9 cellular contexts compared by ENCODE assay signal in the genomic region with DNA sequence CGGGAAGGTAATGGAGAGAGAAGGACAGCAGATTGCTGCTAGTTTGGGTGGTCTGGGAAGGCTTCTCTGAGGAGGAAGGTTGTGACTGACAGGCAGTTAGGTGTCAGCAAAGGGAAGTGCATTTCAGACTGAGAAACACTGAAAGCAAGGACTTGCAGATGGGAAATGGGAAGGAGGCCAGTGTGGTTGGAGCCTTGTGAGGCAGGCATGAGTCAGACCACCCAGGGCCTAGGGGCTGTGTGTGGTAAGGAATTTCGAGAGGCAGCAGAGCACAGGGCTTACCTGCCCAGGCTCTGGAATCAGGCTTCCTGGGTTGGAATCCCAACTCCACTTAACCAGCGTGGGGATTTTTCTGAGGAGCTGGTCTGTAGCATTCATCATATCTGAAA. TPM values are rescaled to one million over a fixed set of nuclear protein-coding genes. Genes with fewer than 3 reads are reported as not detected.
A peak's percentile ranks its signal among the peaks of the same experiment; 100 is the strongest.
DNase-seq lines count a peak whose midpoint lies in the region; ATAC-seq and TF ChIP-seq lines count a peak whose summit lies in the region.
"Had no signal": no experiment of that assay in that cellular context is flagged by ENCODE, and none has a peak within 500 bp of the region (broad histone marks: within the 10 kb centered on the region; RNA-seq: fewer than 3 reads in every experiment).

No MANE protein-coding gene starts in this region.

- H3K79me1 ChIP-seq in mesenchymal stem cell (replicated peaks; ENCODE audit: low read length, poor library complexity, severe bottlenecking): peaks cover 11% of the 10 kb centered on the region

- no peak overlapping the region for H2BK120ac ChIP-seq in mesenchymal stem cell (ENCODE audit: low read depth, low read length)

- no peaks in the 10 kb centered on the region for H3K27me3 ChIP-seq in brain microvascular endothelial cell (replicated peaks)
- no peaks in the 10 kb centered on the region for H3K27me3 ChIP-seq in mesenchymal stem cell (ENCODE audit: control insufficient read depth in 1 of 2, insufficient read depth in 1 of 2, low read length in 2 of 2)
- H3K27me3 ChIP-seq in vagina: no peaks in the 10 kb centered on the region

- no peak for TF ChIP-seq POLR2A in vagina (IDR thresholded peaks at IDR 0.05)

- H3K18ac ChIP-seq in mesenchymal stem cell (ENCODE audit: low read depth in 1 of 2, low read length in 2 of 2): no peak overlapping the region

- H2BK15ac ChIP-seq in mesenchymal stem cell (ENCODE audit: low read depth, poor library complexity, severe bottlenecking): no peak overlapping the region

- peak overlapping the region in 1 of 2 experiments; percentile 3 for H3K23ac ChIP-seq in mesenchymal stem cell (ENCODE audit: low read length in 2 of 2)

- H3K27ac Mint-ChIP-seq in T-helper 17 cell: no peak overlapping the region
- H3K27ac Mint-ChIP-seq: stimulated activated naive CD8-positive, alpha-beta T cell treated with anti-CD3 and anti-CD28 coated beads, Interleukin-15, Interleukin-2, amounts not matched to agents 100 ng/mL and 50 ng/mL, for 24 hours had no signal

- peaks cover 5% of the 10 kb centered on the region for H3K4me1 ChIP-seq in mesenchymal stem cell (ENCODE audit: control insufficient read depth, insufficient read depth, low read depth, low read length)
- no peaks in the 10 kb centered on the region for H3K4me1 ChIP-seq in vagina

- peaks cover 12% of the 10 kb centered on the region for H3K36me3 Mint-ChIP-seq in T-helper 17 cell (ENCODE audit: low read depth)

- H3K36me3 ChIP-seq in brain microvascular endothelial cell (replicated peaks): peaks cover 9% of the 10 kb centered on the region
- H3K36me3 ChIP-seq in mesenchymal stem cell (ENCODE audit: control insufficient read depth in 1 of 2, insufficient read depth in 2 of 2, low read depth in 1 of 2, low read length in 2 of 2): peaks cover 11 to 19% of the 10 kb centered on the region in 2 experiments
- peaks cover 0 to 20% of the 10 kb centered on the region in 2 donors for H3K36me3 ChIP-seq in vagina

- ATAC-seq in GM21717 (IDR thresholded peaks at IDR 0.05; ENCODE audit: unreplicated experiment) (no peak), T-helper 17 cell (no peak)

- H3K27me3 Mint-ChIP-seq in T-helper 17 cell: no peaks in the 10 kb centered on the region
- H3K27me3 Mint-ChIP-seq: stimulated activated naive CD8-positive, alpha-beta T cell treated with anti-CD3 and anti-CD28 coated beads, Interleukin-15, Interleukin-2, amounts not matched to agents 100 ng/mL and 50 ng/mL, for 24 hours had no signal

- in situ Hi-C loops in brain microvascular endothelial cell (cut with HindIII; ENCODE audit: low pct_ligation_motif_present, low sequenced_read_pairs): no loop called here

- H2AFZ ChIP-seq in mesenchymal stem cell (ENCODE audit: low read depth, low read length): no peak overlapping the region

- no peak overlapping the region for H3K4me3 ChIP-seq in brain microvascular endothelial cell (ENCODE audit: low read depth, low read length)
- H3K4me3 ChIP-seq in mesenchymal stem cell (ENCODE audit: insufficient read depth in 1 of 2, low read depth in 1 of 2, low read length in 2 of 2): no peak overlapping the region
- H3K4me3 ChIP-seq in vagina: no peak overlapping the region

- intact Hi-C loops in vagina (cut with DNase I): no loop called here

- WGBS in mesenchymal stem cell: 23% methylated on average over 3 of the region's 3 CpGs

- peaks cover 6% of the 10 kb centered on the region for H3K4me1 Mint-ChIP-seq in T-helper 17 cell

- H3K4me2 ChIP-seq in mesenchymal stem cell (ENCODE audit: low read length, poor library complexity, severe bottlenecking): peak overlapping the region; percentile 18

- TF ChIP-seq CTCF in brain microvascular endothelial cell (IDR thresholded peaks at IDR 0.05; ENCODE audit: low read depth, low read length, missing control alignments) (no peak), vagina (IDR thresholded peaks at IDR 0.05) (no peak)

- no peak overlapping the region for H4K91ac ChIP-seq in mesenchymal stem cell (ENCODE audit: low read length)

- H3K27ac ChIP-seq in brain microvascular endothelial cell (peak overlapping the region; percentile 6), mesenchymal stem cell (ENCODE audit: low read length, poor library complexity, severe bottlenecking) (peak overlapping the region; percentile 95), vagina (no peak overlapping the region)

- no peak overlapping the region for H2BK5ac ChIP-seq in mesenchymal stem cell (ENCODE audit: low read depth, low read length, poor library complexity, severe bottlenecking)

- H3K4ac ChIP-seq in mesenchymal stem cell (ENCODE audit: low read depth in 1 of 2, low read length in 2 of 2): no peak overlapping the region

- H2AK5ac ChIP-seq in mesenchymal stem cell (ENCODE audit: low read length, severe bottlenecking): no peak overlapping the region

- H3K9ac ChIP-seq in mesenchymal stem cell (ENCODE audit: low read length): peak overlapping the region; percentile 11

- H3K14ac ChIP-seq in mesenchymal stem cell (ENCODE audit: low read length in 2 of 2): no peak overlapping the region

- H3K9me3 ChIP-seq in mesenchymal stem cell (ENCODE audit: control insufficient read depth, low read length) (peaks cover 16% of the 10 kb centered on the region), T-helper 17 cell (ENCODE audit: control insufficient read depth, low read length, poor library complexity, severe bottlenecking) (no peaks in the 10 kb centered on the region), vagina (no peaks in the 10 kb centered on the region)

- H3K4me3 Mint-ChIP-seq in T-helper 17 cell: no peak overlapping the region
- H3K4me3 Mint-ChIP-seq: stimulated activated naive CD8-positive, alpha-beta T cell treated with anti-CD3 and anti-CD28 coated beads, Interleukin-15, Interleukin-2, amounts not matched to agents 100 ng/mL and 50 ng/mL, for 24 hours had no signal

- peak; percentile 29 for DNase-seq in CD1c-positive myeloid dendritic cell (ENCODE audit: extremely low spot score)
- DNase-seq in M059J (ENCODE audit: low read depth): peak; percentile 99
- peak; percentile 97 for DNase-seq in brain microvascular endothelial cell
- DNase-seq in mesenchymal stem cell: peak; percentile 86
- no peak for DNase-seq in DMS153 treated with DMSO at 0.1 percent for 48 hours (lab: John Stamatoyannopoulos, UW; ENCODE audit: unreplicated experiment)
- no peak for DNase-seq in T-helper 17 cell
- no peak for DNase-seq in vagina (ENCODE audit: extremely low spot score in 2 of 2)

- H4K8ac ChIP-seq in mesenchymal stem cell (ENCODE audit: low read length): no peak overlapping the region

- no peak overlapping the region for H2BK12ac ChIP-seq in mesenchymal stem cell (ENCODE audit: low read length in 2 of 2)

RNA-seq across cellular contexts. Expression of gene NRF1, which starts 53.5 kb away (rescaled TPM):
- total RNA-seq in M059J (2014; rRNA removed; shearing (Covaris generic)): 13.3 and 20.2 TPM in 2 replicates
- polyA plus RNA-seq in mesenchymal stem cell (2013, experiment 1 of 2): 4.4 TPM
- polyA plus RNA-seq in mesenchymal stem cell (2013, experiment 2 of 2): 4.3 TPM
- total RNA-seq in T-helper 17 cell (10 to 100 TPM; 33.7 to 33.9 TPM), vagina (22.6 TPM)

Comparison
In these comparisons a context has a peak if more than half of its experiments do, and no peak if none do; other contexts are left out.
1. DNase-seq: peak in CD1c-positive myeloid dendritic cell (single experiment), M059J (single experiment), brain microvascular endothelial cell (single experiment) and mesenchymal stem cell (single experiment); none in DMS153 treated with DMSO at 0.1 percent for 48 hours (single experiment), T-helper 17 cell (0 of 3) and vagina (0 of 2).